10 cellular contexts compared by ENCODE assay signal in the genomic region with DNA sequence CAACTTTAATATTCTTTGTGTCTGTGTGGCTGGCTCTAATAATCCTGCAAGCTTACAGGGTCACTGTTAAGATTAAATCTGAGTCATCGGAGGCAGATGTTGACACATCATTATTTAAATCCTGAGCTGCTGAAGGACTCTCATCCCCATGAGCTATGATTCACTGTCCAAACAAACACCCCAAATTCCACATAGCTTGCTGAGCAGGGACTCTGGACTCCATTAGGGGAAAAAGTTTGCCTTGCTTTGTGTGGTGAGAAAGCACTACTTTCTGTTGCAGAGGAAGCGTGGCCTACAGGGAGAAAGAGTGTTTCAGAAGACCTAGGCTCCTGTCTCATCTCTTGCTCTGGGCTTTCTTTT.
A peak's percentile ranks its signal among the peaks of the same experiment; 100 is the strongest.
DNase-seq lines count a peak whose midpoint lies in the region; ATAC-seq and TF ChIP-seq lines count a peak whose summit lies in the region.
"Had no signal": no experiment of that assay in that cellular context is flagged by ENCODE, and none has a peak within 500 bp of the region (broad histone marks: within the 10 kb centered on the region; RNA-seq: fewer than 3 reads in every experiment).

No MANE protein-coding gene starts in this region.

- DNase-seq in NT2/D1 (ENCODE audit: low read depth, low spot score) = peak; percentile 16
- peak; percentile 88 for DNase-seq in epithelial cell of proximal tubule (ENCODE audit: low read depth)
- DNase-seq in pulmonary artery endothelial cell (ENCODE audit: low read depth, low spot score) = peak; percentile 33
- DNase-seq in effector memory CD8-positive, alpha-beta T cell = no peak
- no peak for DNase-seq in NCI-H187 treated with DMSO at 0.1 percent for 48 hours (lab: John Stamatoyannopoulos, UW)
- no peak for DNase-seq in NCI-H1092 (lab: John Stamatoyannopoulos, UW)
- DNase-seq: activated CD4-positive, alpha-beta T cell treated with anti-CD3 and anti-CD28 coated beads, Interleukin-2, amount 50 U/mL, for 48 hours; stimulated activated CD4-positive, alpha-beta T cell treated with anti-CD3 and anti-CD28 coated beads, Interleukin-15, amount 100 ng/mL, for 24 hours had no signal

- no peaks in the 10 kb centered on the region; the same call in 1 of the 2 replicates for H3K9me3 ChIP-seq in NT2/D1 (ENCODE audit: insufficient read depth, low read length)
- H3K9me3 ChIP-seq: gastroesophageal sphincter had no signal

- H3K4me1 Mint-ChIP-seq in effector memory CD8-positive, alpha-beta T cell (ENCODE audit: low read depth in 2 of 2) = peaks cover 9 to 13% of the 10 kb centered on the region in 2 donors

- H3K4me3 ChIP-seq in NT2/D1 (ENCODE audit: insufficient read length, low read depth) (no peak overlapping the region), epithelial cell of proximal tubule (ENCODE audit: low read depth, low read length) (no peak overlapping the region)
- H3K4me3 ChIP-seq: gastroesophageal sphincter had no signal

- H3K9ac ChIP-seq in NT2/D1 (ENCODE audit: insufficient read length, low read depth) = no peak overlapping the region

- H3K36me3 ChIP-seq in NT2/D1 (ENCODE audit: insufficient read depth, insufficient read length, low read length) = no peaks in the 10 kb centered on the region
- H3K36me3 ChIP-seq: gastroesophageal sphincter had no signal

- H3K4me1 ChIP-seq in NT2/D1 (ENCODE audit: insufficient read depth, insufficient read length) = peaks cover 8% of the 10 kb centered on the region

- H3K27me3 ChIP-seq in NT2/D1 (ENCODE audit: insufficient read depth, insufficient read length) = no peaks in the 10 kb centered on the region
- H3K27me3 ChIP-seq: gastroesophageal sphincter had no signal

- no peak overlapping the region for H3K27ac Mint-ChIP-seq in effector memory CD8-positive, alpha-beta T cell

- ATAC-seq in GM21619 (IDR thresholded peaks at IDR 0.05; ENCODE audit: unreplicated experiment) = peak; percentile 29
- ATAC-seq in effector memory CD8-positive, alpha-beta T cell (replicated peaks) = no peak
- ATAC-seq: gastroesophageal sphincter had no signal

- no peaks in the 10 kb centered on the region for H3K27me3 Mint-ChIP-seq in effector memory CD8-positive, alpha-beta T cell

- H3K9me3 Mint-ChIP-seq in effector memory CD8-positive, alpha-beta T cell = no peaks in the 10 kb centered on the region

- H3K36me3 Mint-ChIP-seq in effector memory CD8-positive, alpha-beta T cell (ENCODE audit: insufficient read depth) = peaks cover 3% of the 10 kb centered on the region

- H3K4me3 Mint-ChIP-seq in effector memory CD8-positive, alpha-beta T cell = no peak overlapping the region

- TF ChIP-seq CTCF in epithelial cell of proximal tubule (conservative IDR thresholded peaks at IDR 0.05; ENCODE audit: low read depth, low read length) = no peak

Comparison
In these comparisons a context has a peak if more than half of its experiments do, and no peak if none do; other contexts are left out.
1. DNase-seq: peak in NT2/D1 (single experiment), epithelial cell of proximal tubule (single experiment) and pulmonary artery endothelial cell (single experiment); none in effector memory CD8-positive, alpha-beta T cell (0 of 3), NCI-H187 treated with DMSO at 0.1 percent for 48 hours (single experiment) and NCI-H1092 (single experiment).